1 cellular context compared by ENCODE assay signal in genomic region chr22:20069331-20070042, GRCh38.
TF ChIP-seq lines count a peak whose summit lies in the region.

No MANE protein-coding gene starts in this region.

TF ChIP-seq in H1, 55 proteins besides CTCF, POLR2A, EP300 and RAD21:
- TF ChIP-seq TCF12 (IDR thresholded peaks at IDR 0.05; ENCODE audit: low read depth, low read length) (no peak), MAFK (IDR thresholded peaks at IDR 0.05; ENCODE audit: low read depth, low read length) (no peak), CBX8 (IDR thresholded peaks at IDR 0.05; ENCODE audit: borderline replicate concordance, low read depth, low read length) (no peak), JUND (IDR thresholded peaks at IDR 0.05; ENCODE audit: low read length) (no peak), CTBP2 (IDR thresholded peaks at IDR 0.05; ENCODE audit: borderline replicate concordance, insufficient read depth, insufficient read length, low read length) (no peak), MAX (IDR thresholded peaks at IDR 0.05) (no peak), SAP30 (IDR thresholded peaks at IDR 0.05; ENCODE audit: insufficient read depth, insufficient replicate concordance, low read length) (no peak), RBBP5 (IDR thresholded peaks at IDR 0.05; ENCODE audit: borderline replicate concordance, low read depth, low read length) (no peak), FOSL1 (IDR thresholded peaks at IDR 0.05; ENCODE audit: insufficient read depth, low read depth, low read length) (no peak), CHD7 (IDR thresholded peaks at IDR 0.05; ENCODE audit: insufficient replicate concordance, low read length) (no peak), RFX5 (IDR thresholded peaks at IDR 0.05; ENCODE audit: borderline replicate concordance, low read depth, low read length) (no peak), BACH1 (IDR thresholded peaks at IDR 0.05; ENCODE audit: low read length) (no peak), EGR1 (IDR thresholded peaks at IDR 0.05; ENCODE audit: borderline replicate concordance, low read depth, low read length) (no peak), KDM4A (IDR thresholded peaks at IDR 0.05; ENCODE audit: low read depth, low read length, severe bottlenecking) (no peak), RXRA (IDR thresholded peaks at IDR 0.05; ENCODE audit: insufficient read depth, low read depth, low read length) (no peak), HDAC6 (IDR thresholded peaks at IDR 0.05; ENCODE audit: low read depth, low read length) (no peak), KDM5A (IDR thresholded peaks at IDR 0.05; ENCODE audit: low read length) (no peak), SUZ12 (IDR thresholded peaks at IDR 0.05; ENCODE audit: low read length) (no peak), SIX5 (IDR thresholded peaks at IDR 0.05; ENCODE audit: low read depth, low read length) (no peak), CHD2 (IDR thresholded peaks at IDR 0.05; ENCODE audit: low read length) (no peak)
